Comparison of ENCODE assay signal across 19 cellular contexts in genomic region chr7:108623220-108623619, GRCh38. TPM values are rescaled to one million over a fixed set of nuclear protein-coding genes. Genes with fewer than 3 reads are reported as not detected.
DNase-seq lines count a peak whose midpoint lies in the region; ATAC-seq and TF ChIP-seq lines count a peak whose summit lies in the region.
"Had no signal": no experiment of that assay in that cellular context is flagged by ENCODE, and none has a peak within 500 bp of the region (broad histone marks: within the 10 kb centered on the region; RNA-seq: fewer than 3 reads in every experiment).

No MANE protein-coding gene starts in this region.

- no peak for TF ChIP-seq CTCF in BE2C (IDR thresholded peaks at IDR 0.05; ENCODE audit: low read depth, low read length)

- H3K27me3 ChIP-seq in aorta (ENCODE audit: control insufficient read depth in 1 of 2, insufficient read depth in 2 of 2, low read length in 1 of 2): no peaks in the 10 kb centered on the region
- H3K27me3 ChIP-seq in BE2C: no peaks in the 10 kb centered on the region
- H3K27me3 ChIP-seq: BLaER1 treated with 17β-estradiol and CSF1 and Interleukin-3, amounts not matched to agents 10 nM and 100 nM had no signal

- ATAC-seq in GM18873 (IDR thresholded peaks at IDR 0.05; ENCODE audit: low FRiP score, unreplicated experiment) (peak; percentile 91), GM21619 (IDR thresholded peaks at IDR 0.05; ENCODE audit: unreplicated experiment) (peak; percentile 77), HG03045 (IDR thresholded peaks at IDR 0.05; ENCODE audit: unreplicated experiment) (peak; percentile 81), aorta (ENCODE audit: low FRiP score) (no peak)
- ATAC-seq: activated naive CD8-positive, alpha-beta T cell treated with anti-CD3 and anti-CD28 coated beads, Interleukin-2, amount 50 U/mL, for 24 hours; K562; PC-3; SK-N-SH treated with all-trans-retinoic acid at 6 μM for 48 hours had no signal

- H3K4me1 ChIP-seq in aorta (ENCODE audit: control insufficient read depth in 1 of 2, insufficient read depth in 2 of 2, low read length in 2 of 2) (no peaks in the 10 kb centered on the region), BE2C (no peaks in the 10 kb centered on the region)
- H3K4me1 ChIP-seq: BLaER1 treated with 17β-estradiol and CSF1 and Interleukin-3, amounts not matched to agents 10 nM and 100 nM had no signal

- intact Hi-C loops in aorta (cut with DNase I): no loop called here

- H3K9me3 ChIP-seq in aorta (ENCODE audit: control insufficient read depth, low read length): no peaks in the 10 kb centered on the region
- H3K9me3 ChIP-seq in BE2C: no peaks in the 10 kb centered on the region

- no peak overlapping the region for H3K27ac ChIP-seq in aorta (ENCODE audit: low read depth in 1 of 2, low read length in 2 of 2)
- H3K27ac ChIP-seq: BLaER1 treated with 17β-estradiol and CSF1 and Interleukin-3, amounts not matched to agents 10 nM and 100 nM; VCaP had no signal

- WGBS in aorta, 2 donors: 57 to 60% methylated on average over 5 of the region's 5 CpGs

- DNase-seq in astrocyte of the hippocampus (ENCODE audit: low read depth, low spot score) (peak; percentile 42), aorta (no peak), BE2C (no peak), NCI-H526 treated with DMSO at 0.1 percent for 48 hours (lab: John Stamatoyannopoulos, UW) (no peak)
- DNase-seq in activated CD4-positive, alpha-beta T cell treated with anti-CD3 and anti-CD28 coated beads, Interleukin-2, amount 50 U/mL, for 1 hour: no peak
- DNase-seq: activated naive CD8-positive, alpha-beta T cell treated with anti-CD3 and anti-CD28 coated beads, Interleukin-2, amount 50 U/mL, for 24 hours; activated T-cell treated with anti-CD3 and anti-CD28 coated beads for 4 hours; DND-41; NCI-H1417; NCI-H446; occipital lobe; PC-3 had no signal

- H3K36me3 ChIP-seq in aorta (ENCODE audit: control insufficient read depth in 1 of 2, insufficient read depth in 2 of 2, low read length in 1 of 2): no peaks in the 10 kb centered on the region
- H3K36me3 ChIP-seq in BE2C: no peaks in the 10 kb centered on the region
- H3K36me3 ChIP-seq: BLaER1 treated with 17β-estradiol and CSF1 and Interleukin-3, amounts not matched to agents 10 nM and 100 nM had no signal

- no peak overlapping the region for H3K4me3 ChIP-seq in aorta (ENCODE audit: low read length in 2 of 2)
- no peak overlapping the region for H3K4me3 ChIP-seq in BE2C (ENCODE audit: low read depth, low read length)
- H3K4me3 ChIP-seq: BLaER1 treated with 17β-estradiol and CSF1 and Interleukin-3, amounts not matched to agents 10 nM and 100 nM; K562 had no signal

RNA-seq across cellular contexts. Expression of gene DNAJB9, which starts 53.5 kb away (rescaled TPM):
- 10 to 100 TPM; 24.3 to 28.4 TPM for total RNA-seq in aorta
- 10 to 100 TPM; 19.4 to 21.0 TPM for polyA plus RNA-seq in aorta
- 54.5 TPM for polyA plus RNA-seq in BE2C (2012; ENCODE audit: insufficient read depth, insufficient read length, low read depth)

RNA-seq across cellular contexts. Expression of gene THAP5, which starts 53.7 kb away (rescaled TPM):
- total RNA-seq in aorta: 10 to 100 TPM; 23.6 to 27.4 TPM
- polyA plus RNA-seq in aorta: 10 to 100 TPM; 13.0 to 16.7 TPM
- polyA plus RNA-seq in BE2C (2012; ENCODE audit: insufficient read depth, insufficient read length, low read depth): 20.3 TPM
